9 cellular contexts compared by ENCODE assay signal in genomic region chr9:75147638-75148037, GRCh38. TPM values are rescaled to one million over a fixed set of nuclear protein-coding genes. Genes with fewer than 3 reads are reported as not detected.
A peak's percentile ranks its signal among the peaks of the same experiment; 100 is the strongest.
DNase-seq lines count a peak whose midpoint lies in the region; ATAC-seq and TF ChIP-seq lines count a peak whose summit lies in the region.
"Had no signal": no experiment of that assay in that cellular context is flagged by ENCODE, and none has a peak within 500 bp of the region (broad histone marks: within the 10 kb centered on the region; RNA-seq: fewer than 3 reads in every experiment).

No MANE protein-coding gene starts in this region.

- no peaks in the 10 kb centered on the region for H3K27me3 ChIP-seq in CD8-positive, alpha-beta memory T cell (ENCODE audit: insufficient read depth, low read length, poor library complexity, severe bottlenecking)

- TF ChIP-seq CTCF in NB4 (IDR thresholded peaks at IDR 0.05; ENCODE audit: low read depth, low read length) (no peak), fibroblast of pulmonary artery (IDR thresholded peaks at IDR 0.05; ENCODE audit: low read length, missing control alignments) (no peak)

- H3K27me3 Mint-ChIP-seq in CD8-positive, alpha-beta memory T cell = no peaks in the 10 kb centered on the region

- H3K4me1 ChIP-seq in CD8-positive, alpha-beta memory T cell (ENCODE audit: insufficient read depth, low read length) = peaks cover 80% of the 10 kb centered on the region

- POLR2A ChIA-PET in CD8-positive, alpha-beta memory T cell (lab: Charles Lee) = interaction anchor here (0.6 to 2.3 kb wide), 5 partner anchors 38 to 195 kb away, joined by 3 to 9 read pairs (median 7); partner anchors contain the start of genes NMRK1 and OSTF1
- POLR2A ChIA-PET in HEK293T (lab: Yijun Ruan, JAX) = no interaction called here

- peaks cover 6 to 10% (median 7%) of the 10 kb centered on the region in 5 donors for H3K9me3 Mint-ChIP-seq in CD8-positive, alpha-beta memory T cell

- H3K36me3 ChIP-seq in CD8-positive, alpha-beta memory T cell (ENCODE audit: insufficient read depth, low read length) = no peaks in the 10 kb centered on the region

- DNase-seq in CD8-positive, alpha-beta memory T cell = peak in 1 of 5 donors; percentile 40
- DNase-seq in NB4 (ENCODE audit: low read depth) = peak; percentile 49
- peak; percentile 39 for DNase-seq in fibroblast of pulmonary artery (ENCODE audit: low read depth)
- no peak for DNase-seq in globus pallidus (ENCODE audit: low spot score)
- DNase-seq in HEK293T (ENCODE audit: extremely low spot score) = no peak
- DNase-seq in NCI-H345 (lab: John Stamatoyannopoulos, UW) = no peak
- DNase-seq: NCI-H1048 had no signal

- no peak for TF ChIP-seq POLR2A in NB4 (IDR thresholded peaks at IDR 0.05; ENCODE audit: extremely low read depth, insufficient read length)

- H3K4me3 Mint-ChIP-seq in CD8-positive, alpha-beta memory T cell = peak overlapping the region; percentile 19 to 80 (median 73)

- peak; percentile 67 for ATAC-seq in GM21515 (IDR thresholded peaks at IDR 0.05; ENCODE audit: unreplicated experiment)
- ATAC-seq in GM21526 (IDR thresholded peaks at IDR 0.05; ENCODE audit: low FRiP score, unreplicated experiment) = no peak

- CTCF ChIA-PET in CD8-positive, alpha-beta memory T cell (lab: Charles Lee) = interaction anchor here (0.9 to 1.4 kb wide), 4 partner anchors 8 to 119 kb away, joined by 3 to 5 read pairs (median 4); partner anchors contain the start of gene NMRK1
- CTCF ChIA-PET in HEK293T (lab: Yijun Ruan, JAX) = no interaction called here

- H3K4me1 Mint-ChIP-seq in CD8-positive, alpha-beta memory T cell = peaks cover 84 to 98% (median 93%) of the 10 kb centered on the region in 3 donors

- peak overlapping the region; percentile 10 for H3K4me3 ChIP-seq in CD8-positive, alpha-beta memory T cell (ENCODE audit: low read length)
- no peak overlapping the region for H3K4me3 ChIP-seq in NB4 (ENCODE audit: low read depth, low read length)
- no peak overlapping the region for H3K4me3 ChIP-seq in fibroblast of pulmonary artery (replicated peaks; ENCODE audit: low read depth, low read length)

- no peak overlapping the region for H3K27ac ChIP-seq in CD8-positive, alpha-beta memory T cell (ENCODE audit: low read depth, low read length)

- H3K9me3 ChIP-seq in CD8-positive, alpha-beta memory T cell (ENCODE audit: low read length) = no peaks in the 10 kb centered on the region

- peaks cover 25 to 46% (median 31%) of the 10 kb centered on the region in 3 donors for H3K36me3 Mint-ChIP-seq in CD8-positive, alpha-beta memory T cell

- peak overlapping the region; percentile 72 to 97 (median 85) for H3K27ac Mint-ChIP-seq in CD8-positive, alpha-beta memory T cell

TF ChIP-seq in HEK293T, 16 proteins besides CTCF, POLR2A, EP300 and RAD21:
- TF ChIP-seq TARDBP (IDR thresholded peaks at IDR 0.05) = no peak
- TF ChIP-seq CTBP1 (IDR thresholded peaks at IDR 0.05; ENCODE audit: borderline replicate concordance) = no peak
- TF ChIP-seq FOXA1 (IDR thresholded peaks at IDR 0.05) = no peak
- TF ChIP-seq SP1 (IDR thresholded peaks at IDR 0.05) = no peak
- TF ChIP-seq FOXM1 (IDR thresholded peaks at IDR 0.05; ENCODE audit: borderline replicate concordance) = no peak
- TF ChIP-seq ZNF384 (IDR thresholded peaks at IDR 0.05) = no peak
- TF ChIP-seq HDGF (IDR thresholded peaks at IDR 0.05; ENCODE audit: borderline replicate concordance) = no peak

RNA-seq across cellular contexts. Expression of gene OSTF1, which starts 59.3 kb away (rescaled TPM):
- 10 to 100 TPM; 71.9 to 76.0 TPM for total RNA-seq in CD8-positive, alpha-beta memory T cell
- polyA plus RNA-seq in CD8-positive, alpha-beta memory T cell = 170 TPM

RNA-seq across cellular contexts. Expression of gene NMRK1, which starts 59.7 kb away (rescaled TPM):
- 10 to 100 TPM; 14.1 to 14.6 TPM for total RNA-seq in CD8-positive, alpha-beta memory T cell
- 48.4 TPM for polyA plus RNA-seq in CD8-positive, alpha-beta memory T cell

Comparison
In these comparisons a context has a peak if more than half of its experiments do, and no peak if none do; other contexts are left out.
1. DNase-seq: peak in NB4 (single experiment) and fibroblast of pulmonary artery (single experiment); none in globus pallidus (single experiment), HEK293T (single experiment) and NCI-H345 (single experiment).